In genomic region chr18:10560457-10561045, GRCh38 we compare ENCODE assay signal across 1 cellular context.
TF ChIP-seq lines count a peak whose summit lies in the region.

No MANE protein-coding gene starts in this region.

TF ChIP-seq in GM12878, 131 proteins besides CTCF, POLR2A, EP300 and RAD21 (continued from another document):
- TF ChIP-seq SPI1 (IDR thresholded peaks at IDR 0.05; ENCODE audit: borderline replicate concordance, insufficient read depth, low read depth, low read length) (no peak), FOXK2 (IDR thresholded peaks at IDR 0.05) (no peak), IKZF1 (conservative IDR thresholded peaks at IDR 0.05) (peak; percentile 31; the same call in 1 of the 2 replicates), NFYA (IDR thresholded peaks at IDR 0.05; ENCODE audit: borderline replicate concordance, low read depth, low read length) (no peak), CREM (IDR thresholded peaks at IDR 0.05; ENCODE audit: low read depth) (no peak), ZNF622 (IDR thresholded peaks at IDR 0.05) (no peak), EZH2 (IDR thresholded peaks at IDR 0.05; ENCODE audit: borderline replicate concordance, control insufficient read depth, low read depth, low read length) (no peak), HDGF (IDR thresholded peaks at IDR 0.05) (no peak; the same call in 1 of the 2 replicates), ZNF207 (IDR thresholded peaks at IDR 0.05; ENCODE audit: borderline replicate concordance) (0 out of 2 replicates have a peak, but pooled peaks have one; percentile 51), WRNIP1 (IDR thresholded peaks at IDR 0.05; ENCODE audit: borderline replicate concordance, low read depth, low read length) (no peak), E4F1 (IDR thresholded peaks at IDR 0.05; ENCODE audit: borderline replicate concordance, partially characterized antibody) (no peak), SIN3A (IDR thresholded peaks at IDR 0.05; ENCODE audit: low read depth, low read length) (no peak), SREBF1 (IDR thresholded peaks at IDR 0.05; ENCODE audit: low read length) (no peak), ZBTB11 (CRISPR knock-in tag; IDR thresholded peaks at IDR 0.05) (no peak), KDM1A (IDR thresholded peaks at IDR 0.05; ENCODE audit: borderline replicate concordance) (no peak), TARDBP (IDR thresholded peaks at IDR 0.05; ENCODE audit: borderline replicate concordance) (no peak), ZNF687 (IDR thresholded peaks at IDR 0.05) (no peak; the same call in 1 of the 2 replicates), YBX1 (IDR thresholded peaks at IDR 0.05) (no peak), TCF12 (IDR thresholded peaks at IDR 0.05; ENCODE audit: low read depth, low read length) (no peak), RELB (IDR thresholded peaks at IDR 0.05; ENCODE audit: low read depth) (peak; percentile 37; the same call in 1 of the 2 replicates), ATF7 (IDR thresholded peaks at IDR 0.05; ENCODE audit: low read depth) (0 out of 2 replicates have a peak, but pooled peaks have one; percentile 13), SMAD1 (IDR thresholded peaks at IDR 0.05; ENCODE audit: low read depth, partially characterized antibody) (no peak), SMC3 (IDR thresholded peaks at IDR 0.05; ENCODE audit: borderline replicate concordance, low read length) (peak; percentile 92), POLR2AphosphoS2 (IDR thresholded peaks at IDR 0.05; ENCODE audit: low read depth, low read length) (no peak), MLLT1 (IDR thresholded peaks at IDR 0.05) (peak; percentile 53; the same call in 1 of the 2 replicates), SRF (IDR thresholded peaks at IDR 0.05; ENCODE audit: low read depth in 2 of 2, low read length in 2 of 2) (no peak), ZZZ3 (IDR thresholded peaks at IDR 0.05; ENCODE audit: control insufficient read depth, insufficient read length, low read depth) (no peak), SMAD5 (IDR thresholded peaks at IDR 0.05; ENCODE audit: low read depth) (no peak), STAT1 (conservative IDR thresholded peaks at IDR 0.05) (0 out of 2 replicates have a peak, but pooled peaks have one; percentile 47), HSF1 (IDR thresholded peaks at IDR 0.05; ENCODE audit: low read depth, low read length) (no peak), CEBPB (IDR thresholded peaks at IDR 0.05; ENCODE audit: borderline replicate concordance in 1 of 2, low read depth in 2 of 2, low read length in 2 of 2) (no peak), TBL1XR1 (IDR thresholded peaks at IDR 0.05; ENCODE audit: low read depth, low read length) (peak; percentile 71; the same call in 1 of the 2 replicates), CUX1 (IDR thresholded peaks at IDR 0.05; ENCODE audit: insufficient replicate concordance, low read depth, low read length) (no peak), STAT3 (IDR thresholded peaks at IDR 0.05; ENCODE audit: low read depth, low read length) (no peak), NBN (IDR thresholded peaks at IDR 0.05) (no peak; the same call in 1 of the 2 replicates), RUNX3 (IDR thresholded peaks at IDR 0.05; ENCODE audit: low read length) (peak; percentile 34; the same call in 1 of the 2 replicates)
